Comparison of ENCODE assay signal across 9 cellular contexts in the genomic region with DNA sequence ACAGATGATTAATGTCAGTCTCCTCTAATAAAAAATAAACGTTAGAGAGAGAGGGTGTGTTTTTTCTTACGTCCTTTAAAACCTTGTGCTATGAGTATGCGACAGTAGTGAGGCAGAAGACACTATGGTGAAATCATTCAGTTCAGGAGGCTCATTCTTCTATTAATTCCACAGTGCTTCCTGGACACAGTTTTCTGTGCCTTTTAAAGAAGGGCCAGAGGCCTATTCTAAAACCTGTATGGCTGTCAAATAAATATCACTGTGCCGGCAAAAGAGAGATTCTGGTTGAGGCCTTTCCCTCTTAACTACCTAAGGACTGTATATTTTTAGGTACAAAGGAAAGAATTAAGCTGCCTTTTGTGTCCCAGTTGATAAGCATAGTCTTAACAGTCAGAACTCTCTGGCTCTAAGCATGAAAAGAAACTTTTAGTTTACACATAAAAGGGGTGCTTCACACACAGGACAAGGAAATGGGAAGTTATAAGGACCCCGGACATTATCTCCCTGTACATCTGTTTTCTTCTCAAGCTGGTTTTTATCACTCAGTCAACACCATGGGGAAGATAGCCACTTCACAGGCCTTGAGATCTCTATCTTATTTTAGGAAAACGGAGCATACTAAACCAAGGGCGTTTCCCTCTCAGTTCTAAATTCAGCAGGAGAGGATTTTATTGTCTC.
DNase-seq lines count a peak whose midpoint lies in the region; ATAC-seq lines count a peak whose summit lies in the region.
"Had no signal": no experiment of that assay in that cellular context is flagged by ENCODE, and none has a peak within 500 bp of the region (broad histone marks: within the 10 kb centered on the region; RNA-seq: fewer than 3 reads in every experiment).

No MANE protein-coding gene starts in this region.

- DNase-seq in CMK (ENCODE audit: low read depth), result peak; percentile 100
- DNase-seq in activated T-helper 1 cell treated with anti-CD3 and anti-CD28 coated beads, Interleukin-12 subunit alpha, Interleukin-12 subunit beta, Interleukin-2, Interleukin-4 antibody, amounts not matched to agents 30 ng/mL and 10 ng/mL and 1 ng/mL, durations not matched to agents 14 hours and 24 hours and 36 hours (ENCODE audit: low spot score), result no peak
- no peak for DNase-seq in epidermal melanocyte (ENCODE audit: insufficient read length, low spot score)
- no peak for DNase-seq in SW480 (ENCODE audit: low spot score)
- no peak for DNase-seq in NCI-H187 (lab: John Stamatoyannopoulos, UW)
- DNase-seq in NCI-H748 (lab: John Stamatoyannopoulos, UW; ENCODE audit: unreplicated experiment), result no peak
- DNase-seq: heart right ventricle had no signal

- intact Hi-C loops in activated T-helper 1 cell treated with anti-CD3 and anti-CD28 coated beads, Interleukin-12 subunit alpha, Interleukin-12 subunit beta, Interleukin-2, Interleukin-4 antibody, amounts not matched to agents 30 ng/mL and 10 ng/mL and 1 ng/mL, durations not matched to agents 14 hours and 24 hours and 36 hours (cut with micrococcal nuclease), result loop anchor here (1.0 to 10.0 kb wide), 9 partner anchors 28 to 1278 kb away; a partner anchor contains a TSS

- ATAC-seq in GM19452 (IDR thresholded peaks at IDR 0.05; ENCODE audit: unreplicated experiment) (peak; percentile 11), HG03103 (IDR thresholded peaks at IDR 0.05; ENCODE audit: low read depth, unreplicated experiment) (peak; percentile 13)

- H3K4me3 Mint-ChIP-seq in activated T-helper 1 cell treated with anti-CD3 and anti-CD28 coated beads, Interleukin-12 subunit alpha, Interleukin-12 subunit beta, Interleukin-2, Interleukin-4 antibody, amounts not matched to agents 30 ng/mL and 10 ng/mL and 1 ng/mL, durations not matched to agents 14 hours and 24 hours and 36 hours, result peak overlapping the region; percentile 62

- H3K27ac Mint-ChIP-seq in activated T-helper 1 cell treated with anti-CD3 and anti-CD28 coated beads, Interleukin-12 subunit alpha, Interleukin-12 subunit beta, Interleukin-2, Interleukin-4 antibody, amounts not matched to agents 30 ng/mL and 10 ng/mL and 1 ng/mL, durations not matched to agents 14 hours and 24 hours and 36 hours, result peak overlapping the region; percentile 92

- H3K36me3 Mint-ChIP-seq in activated T-helper 1 cell treated with anti-CD3 and anti-CD28 coated beads, Interleukin-12 subunit alpha, Interleukin-12 subunit beta, Interleukin-2, Interleukin-4 antibody, amounts not matched to agents 30 ng/mL and 10 ng/mL and 1 ng/mL, durations not matched to agents 14 hours and 24 hours and 36 hours (ENCODE audit: low read depth), result peaks cover 10% of the 10 kb centered on the region

- peaks cover 76% of the 10 kb centered on the region for H3K4me1 Mint-ChIP-seq in activated T-helper 1 cell treated with anti-CD3 and anti-CD28 coated beads, Interleukin-12 subunit alpha, Interleukin-12 subunit beta, Interleukin-2, Interleukin-4 antibody, amounts not matched to agents 30 ng/mL and 10 ng/mL and 1 ng/mL, durations not matched to agents 14 hours and 24 hours and 36 hours (ENCODE audit: low read depth)

- H3K27me3 Mint-ChIP-seq in activated T-helper 1 cell treated with anti-CD3 and anti-CD28 coated beads, Interleukin-12 subunit alpha, Interleukin-12 subunit beta, Interleukin-2, Interleukin-4 antibody, amounts not matched to agents 30 ng/mL and 10 ng/mL and 1 ng/mL, durations not matched to agents 14 hours and 24 hours and 36 hours (ENCODE audit: insufficient read depth), result no peaks in the 10 kb centered on the region

- H3K9me3 Mint-ChIP-seq in activated T-helper 1 cell treated with anti-CD3 and anti-CD28 coated beads, Interleukin-12 subunit alpha, Interleukin-12 subunit beta, Interleukin-2, Interleukin-4 antibody, amounts not matched to agents 30 ng/mL and 10 ng/mL and 1 ng/mL, durations not matched to agents 14 hours and 24 hours and 36 hours, result peaks cover 3% of the 10 kb centered on the region
